ENCODE assay signal across 8 cellular contexts in genomic region chr6:7138111-7138510, GRCh38. TPM values are rescaled to one million over a fixed set of nuclear protein-coding genes. Genes with fewer than 3 reads are reported as not detected.
A peak's percentile ranks its signal among the peaks of the same experiment; 100 is the strongest.
DNase-seq lines count a peak whose midpoint lies in the region; ATAC-seq and TF ChIP-seq lines count a peak whose summit lies in the region.

No MANE protein-coding gene starts in this region.

- H3K79me1 ChIP-seq in H9 (ENCODE audit: insufficient read depth, low read depth, low read length, poor library complexity, severe bottlenecking) = no peaks in the 10 kb centered on the region

- H3K4ac ChIP-seq in H9 (ENCODE audit: low read depth, low read length) = no peak overlapping the region

- H3K9me3 Mint-ChIP-seq in H9 = no peaks in the 10 kb centered on the region

- no peaks in the 10 kb centered on the region for H3K27me3 Mint-ChIP-seq in H9 (ENCODE audit: low read depth)

- no peaks in the 10 kb centered on the region for H3K27me3 ChIP-seq in H9 (ENCODE audit: insufficient read depth, low read length)
- no peaks in the 10 kb centered on the region for H3K27me3 ChIP-seq in esophagus squamous epithelium
- no peaks in the 10 kb centered on the region for H3K27me3 ChIP-seq in ovary

- H4K20me1 ChIP-seq in H9 (ENCODE audit: control insufficient read depth, insufficient read depth, insufficient read length) = no peaks in the 10 kb centered on the region

- peak overlapping the region; percentile 30 for H2BK120ac ChIP-seq in H9 (ENCODE audit: low read depth, low read length, poor library complexity, severe bottlenecking)

- H3K4me1 Mint-ChIP-seq in H9 = peaks cover 44 to 52% of the 10 kb centered on the region in 2 experiments

- DNase-seq in H9 (no peak), SK-N-MC (ENCODE audit: low read depth, low spot score) (no peak), esophagus squamous epithelium (lab: John Stamatoyannopoulos, UW) (no peak), NCI-H146 treated with DMSO at 0.1 percent for 48 hours (lab: John Stamatoyannopoulos, UW; ENCODE audit: unreplicated experiment) (no peak), ovary (no peak)
- DNase-seq in NK-92 treated with Interleukin-12 subunit alpha and Interleukin-12 subunit beta, amount 100 ng/mL, for 24 hours (lab: John Stamatoyannopoulos, UW) = no peak

- H2AK5ac ChIP-seq in H9 (ENCODE audit: insufficient read length, low read length) = no peak overlapping the region

- H3K23ac ChIP-seq in H9 (ENCODE audit: insufficient read length, low read depth, low read length) = no peak overlapping the region

- no peak for TF ChIP-seq EP300 in ovary (IDR thresholded peaks at IDR 0.05)

- H2BK15ac ChIP-seq in H9 (ENCODE audit: low read depth, low read length) = no peak overlapping the region

- H2BK12ac ChIP-seq in H9 (ENCODE audit: insufficient read length, low read depth, low read length) = no peak overlapping the region

- H3K9me3 ChIP-seq in H9 (ENCODE audit: control insufficient read depth, low read depth, low read length) (no peaks in the 10 kb centered on the region), SK-N-MC (ENCODE audit: low read depth, low read length) (no peaks in the 10 kb centered on the region), esophagus squamous epithelium (no peaks in the 10 kb centered on the region), ovary (no peaks in the 10 kb centered on the region)

- H3K27ac ChIP-seq in H9 (ENCODE audit: insufficient read length, low read depth, low read length) (no peak overlapping the region), SK-N-MC (peak overlapping the region; percentile 90), esophagus squamous epithelium (peak overlapping the region; percentile 41 to 96 (median 78)), skin epidermis (peak overlapping the region in 18 of 21 experiments; percentile 12 to 83 (median 62)), ovary (peak overlapping the region in 1 of 2 donors; percentile 53)

- H3K79me2 ChIP-seq in H9 (ENCODE audit: insufficient read depth, low read length) = 0 out of 2 replicates have a peak, but pooled peaks cover 3% of the 10 kb centered on the region

- H3K56ac ChIP-seq in H9 (ENCODE audit: insufficient read length, low read depth, low read length) = no peak overlapping the region

- no peak overlapping the region for H3K9ac ChIP-seq in H9 (ENCODE audit: extremely low read depth, insufficient read length, low read length)
- H3K9ac ChIP-seq in SK-N-MC (ENCODE audit: insufficient read length) = peak overlapping the region; percentile 76

- no peak overlapping the region for H4K91ac ChIP-seq in H9 (ENCODE audit: insufficient read length, low read depth, low read length)

- no peak for TF ChIP-seq POLR2A in esophagus squamous epithelium (IDR thresholded peaks at IDR 0.05)
- TF ChIP-seq POLR2A in ovary (IDR thresholded peaks at IDR 0.05) = no peak

- no peak overlapping the region for H2BK5ac ChIP-seq in H9 (ENCODE audit: insufficient read length, low read length)

- H3K14ac ChIP-seq in H9 (ENCODE audit: insufficient read depth, low read length) = no peak overlapping the region

- no peak overlapping the region for H4K5ac ChIP-seq in H9 (ENCODE audit: insufficient read length, low read depth, low read length)

- ATAC-seq in HG02970 (IDR thresholded peaks at IDR 0.05; ENCODE audit: low FRiP score, unreplicated experiment) = no peak

- H2BK20ac ChIP-seq in H9 (ENCODE audit: low read depth, low read length, poor library complexity, severe bottlenecking) = no peak overlapping the region

- peaks cover 4% of the 10 kb centered on the region for H3K23me2 ChIP-seq in H9 (ENCODE audit: insufficient read length, low read depth, low read length, poor library complexity, severe bottlenecking)

- H2AFZ ChIP-seq in H9 (ENCODE audit: low read length) = no peak overlapping the region

- no peak overlapping the region for H3K4me3 Mint-ChIP-seq in H9

- intact Hi-C loops in esophagus squamous epithelium (cut with DNase I) = no loop called here
- intact Hi-C loops in ovary (cut with DNase I) = no loop called here

- TF ChIP-seq CTCF in H9 (conservative IDR thresholded peaks at IDR 0.05) = no peak
- TF ChIP-seq CTCF in esophagus squamous epithelium (IDR thresholded peaks at IDR 0.05) = no peak
- TF ChIP-seq CTCF in ovary (IDR thresholded peaks at IDR 0.05) = no peak

- peak overlapping the region; percentile 60 for H3K4me3 ChIP-seq in SK-N-MC
- no peak overlapping the region for H3K4me3 ChIP-seq in esophagus squamous epithelium
- no peak overlapping the region for H3K4me3 ChIP-seq in skin epidermis
- H3K4me3 ChIP-seq in ovary = no peak overlapping the region

- H3K18ac ChIP-seq in H9 (ENCODE audit: insufficient read length, low read depth, low read length) = no peak overlapping the region

- no CpG with 5 or more reads among the region's 2 CpGs for WGBS in H9 (ENCODE audit: extremely low coverage, insufficient read length, low lambda C conversion rate)
- WGBS in esophagus squamous epithelium, 2 donors = 33 to 51% methylated on average over 2 of the region's 2 CpGs
- WGBS in ovary, 3 donors = 25 to 34% (median 26%) methylated on average over 2 of the region's 2 CpGs

- no peak overlapping the region for H3K4me2 ChIP-seq in H9 (ENCODE audit: insufficient read depth, insufficient read length, low read length)

- no peak overlapping the region for H4K8ac ChIP-seq in H9 (replicated peaks; ENCODE audit: insufficient read length, low read depth, low read length)

- H3T11ph ChIP-seq in H9 (ENCODE audit: low read length) = no peak overlapping the region

- no peaks in the 10 kb centered on the region; a peak in 1 of 7 replicates for H3K36me3 Mint-ChIP-seq in H9 (ENCODE audit: insufficient read depth in 1 of 3, low read depth in 3 of 3)

- H3K4me1 ChIP-seq in H9 (ENCODE audit: insufficient read depth, low read length) (peaks cover 9% of the 10 kb centered on the region), esophagus squamous epithelium (peaks cover 32 to 80% (median 44%) of the 10 kb centered on the region in 3 donors), ovary (ENCODE audit: insufficient read depth) (peaks cover 2% of the 10 kb centered on the region)

- H3K36me3 ChIP-seq in SK-N-MC (ENCODE audit: insufficient read depth, low read length) (peaks cover 2% of the 10 kb centered on the region; the same call in 1 of the 2 replicates), esophagus squamous epithelium (peaks cover 0 to 3% (median 0%) of the 10 kb centered on the region in 3 donors), ovary (no peaks in the 10 kb centered on the region)

- 0 out of 7 replicates have a peak overlapping the region, but pooled peaks of 1 of the 3 experiments have one; percentile 67 for H3K27ac Mint-ChIP-seq in H9

RNA-seq across cellular contexts. Expression of gene RREB1, which starts 30.4 kb away (rescaled TPM):
- total RNA-seq in H9 (2021) (33.6 and 35.8 TPM in 2 replicates), esophagus squamous epithelium (10 to 100 TPM; 41.7 to 79.6 (median 57.5) TPM), ovary (10 to 100 TPM; 21.1 to 64.4 (median 53.3) TPM)
- polyA plus RNA-seq in ovary = 10 to 100 TPM in 1 of 2 donors, 1 to 10 TPM in 1; 7.3 to 15.1 TPM
